Comparison of ENCODE assay signal across 1 cellular context in genomic region chr13:72384879-72385278, GRCh38.
TF ChIP-seq lines count a peak whose summit lies in the region.

No MANE protein-coding gene starts in this region.

TF ChIP-seq in GM23338, 12 proteins besides CTCF, POLR2A, EP300 and RAD21 (continued from another document):
- TF ChIP-seq ZNF462 (CRISPR knock-in tag; IDR thresholded peaks at IDR 0.05): no peak
